Comparison of ENCODE assay signal across 1 cellular context in the genomic region with DNA sequence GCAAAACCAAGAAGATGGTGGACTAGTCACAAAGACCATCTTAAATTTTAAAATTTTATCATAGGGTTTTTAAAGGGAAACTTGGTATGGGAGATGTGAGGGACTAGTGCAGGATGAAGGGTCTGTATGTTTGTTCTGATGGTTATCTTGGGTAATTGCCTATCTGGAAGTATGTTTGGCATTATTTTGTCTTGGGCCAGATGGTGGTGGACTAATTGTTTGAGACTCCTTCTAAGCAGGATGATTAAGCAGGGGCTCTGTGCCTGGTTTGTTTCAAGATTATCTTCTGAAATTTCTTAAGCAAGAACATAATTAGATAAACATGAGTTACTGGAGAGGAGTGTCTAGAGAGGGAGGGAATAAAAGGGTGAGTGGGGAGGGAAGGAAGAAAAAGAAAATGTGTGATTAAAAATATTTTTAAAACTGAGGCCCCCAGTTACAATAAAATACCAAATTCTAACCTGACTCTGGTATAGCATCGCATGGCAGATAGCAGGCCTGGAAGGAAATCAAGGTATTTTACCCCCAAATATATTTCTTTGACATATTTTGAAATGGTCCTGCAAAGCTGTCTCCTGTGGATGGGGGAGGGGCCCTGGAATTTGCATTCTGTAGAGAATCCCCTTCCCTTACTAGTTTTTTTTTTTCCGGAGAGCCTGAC.
A peak's percentile ranks its signal among the peaks of the same experiment; 100 is the strongest.
TF ChIP-seq lines count a peak whose summit lies in the region.

No MANE protein-coding gene starts in this region.

TF ChIP-seq in HepG2, 621 proteins besides CTCF, POLR2A, EP300 and RAD21 (continued from another document):
- TF ChIP-seq KAT8 (CRISPR knock-in tag; IDR thresholded peaks at IDR 0.05) (no peak), HNRNPK (IDR thresholded peaks at IDR 0.05; ENCODE audit: low read depth, low read length, poor library complexity, severe bottlenecking) (peak; percentile 94), ZNF569 (CRISPR knock-in tag; IDR thresholded peaks at IDR 0.05; ENCODE audit: borderline replicate concordance) (no peak)
